ENCODE assay signal across 13 cellular contexts in the genomic region with DNA sequence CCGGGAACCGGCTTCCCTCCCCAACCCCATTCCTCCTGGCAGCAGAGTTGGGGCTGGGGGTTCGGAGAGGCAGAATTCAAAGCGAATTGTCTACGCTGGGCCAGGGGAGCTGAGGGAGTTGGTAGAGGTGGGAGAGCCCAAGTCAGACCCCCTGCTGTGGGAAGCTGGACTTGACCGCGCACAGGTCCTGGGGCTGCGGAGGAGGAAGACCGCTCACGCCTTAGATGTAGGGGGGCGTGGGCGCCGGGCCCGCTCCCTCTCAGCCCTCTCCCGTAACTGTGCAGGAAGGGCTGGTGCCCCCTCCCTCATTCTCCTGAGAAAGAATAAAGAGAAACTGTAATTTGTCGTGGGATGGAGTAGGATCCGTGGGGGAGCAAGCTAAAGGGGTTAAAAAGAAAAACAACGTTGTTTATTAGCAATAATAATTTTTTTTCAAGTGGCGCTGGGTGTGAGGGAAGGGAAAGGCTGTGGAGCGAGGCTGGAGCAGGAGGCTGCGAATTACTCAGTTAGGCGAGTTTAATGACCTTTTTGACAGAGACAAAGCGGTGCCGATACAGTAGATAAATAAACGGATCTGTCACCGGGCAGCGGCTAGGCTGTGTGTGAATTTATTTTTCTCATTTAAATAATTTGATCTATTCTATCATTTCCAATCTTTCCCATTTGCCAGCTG. TPM values are rescaled to one million over a fixed set of nuclear protein-coding genes. Genes with fewer than 3 reads are reported as not detected.
DNase-seq lines count a peak whose midpoint lies in the region; ATAC-seq and TF ChIP-seq lines count a peak whose summit lies in the region.
"Had no signal": no experiment of that assay in that cellular context is flagged by ENCODE, and none has a peak within 500 bp of the region (broad histone marks: within the 10 kb centered on the region; RNA-seq: fewer than 3 reads in every experiment).

No MANE protein-coding gene starts in this region.

- H3K27me3 ChIP-seq in sigmoid colon, result peaks cover 58 to 99% (median 62%) of the 10 kb centered on the region in 3 donors

- TF ChIP-seq CTCF in endothelial cell (IDR thresholded peaks at IDR 0.05; ENCODE audit: unreplicated experiment) (no peak), sigmoid colon (IDR thresholded peaks at IDR 0.05) (no peak), GM13977 (IDR thresholded peaks at IDR 0.05; ENCODE audit: extremely low read depth, insufficient read depth, missing control alignments) (no peak)

- no peaks in the 10 kb centered on the region for H3K9me3 ChIP-seq in sigmoid colon
- H3K9me3 ChIP-seq: colonic mucosa, thyroid gland had no signal

- TF ChIP-seq EP300 in sigmoid colon (IDR thresholded peaks at IDR 0.05), result no peak

- H3K4me1 ChIP-seq in sigmoid colon, result peaks cover 0 to 36% (median 20%) of the 10 kb centered on the region in 4 donors
- H3K4me1 ChIP-seq: colonic mucosa, parathyroid adenoma, thyroid gland had no signal

- peak overlapping the region in 3 of 4 donors; percentile 14 to 49 (median 40) for H3K27ac ChIP-seq in sigmoid colon
- H3K27ac ChIP-seq: colonic mucosa, parathyroid adenoma, thyroid gland had no signal

- in situ Hi-C loops in GM13977 (cut with MboI; ENCODE audit: low pct_unique_long_range_greater_than_20kb, low sequenced_read_pairs, unreplicated experiment), result no loop called here

- no peaks in the 10 kb centered on the region for H3K36me3 ChIP-seq in sigmoid colon
- H3K36me3 ChIP-seq: colonic mucosa, thyroid gland had no signal

- peak overlapping the region; percentile 78 for H3K4me3 Mint-ChIP-seq in endothelial cell (ENCODE audit: unreplicated experiment)

- ATAC-seq in HG02642 (IDR thresholded peaks at IDR 0.05; ENCODE audit: poor library complexity, unreplicated experiment), result no peak
- no peak for ATAC-seq in GM21723 (IDR thresholded peaks at IDR 0.05; ENCODE audit: unreplicated experiment)

- intact Hi-C loops in sigmoid colon (cut with DNase I), result no loop called here

- H3K36me3 Mint-ChIP-seq in endothelial cell (ENCODE audit: low read depth, unreplicated experiment), result peaks cover 4% of the 10 kb centered on the region

- DNase-seq in NCI-H526 (lab: John Stamatoyannopoulos, UW), result peak; percentile 48 to 67
- no peak for DNase-seq in NCI-H526 treated with DMSO at 0.1 percent for 48 hours (lab: John Stamatoyannopoulos, UW)
- peak; percentile 45 for DNase-seq in NCI-H2029 treated with DMSO at 0.1 percent for 48 hours (lab: John Stamatoyannopoulos, UW)
- DNase-seq in endothelial cell (ENCODE audit: low spot score), result no peak
- DNase-seq in sigmoid colon, result no peak
- no peak for DNase-seq in GM13977 (ENCODE audit: low spot score)
- DNase-seq: colonic mucosa, mesenchymal stem cell, thyroid gland had no signal

- peaks cover 16% of the 10 kb centered on the region for H3K4me1 Mint-ChIP-seq in endothelial cell (ENCODE audit: unreplicated experiment)

- H3K9me3 Mint-ChIP-seq in endothelial cell (ENCODE audit: unreplicated experiment), result no peaks in the 10 kb centered on the region

- TF ChIP-seq POLR2A in sigmoid colon (IDR thresholded peaks at IDR 0.05), result no peak

- 6 to 9% methylated on average over 27 of the region's 27 CpGs for WGBS in sigmoid colon, 2 donors

- no peak overlapping the region for H3K27ac Mint-ChIP-seq in endothelial cell (ENCODE audit: unreplicated experiment)

- H3K27me3 Mint-ChIP-seq in endothelial cell (ENCODE audit: unreplicated experiment), result peaks cover 25% of the 10 kb centered on the region

- H3K4me3 ChIP-seq in sigmoid colon, result peak overlapping the region in 3 of 4 donors; percentile 30 to 32 (median 32)
- H3K4me3 ChIP-seq: colonic mucosa, K562, thyroid gland had no signal

RNA-seq across cellular contexts. Expression of gene GRIK3, which starts 0.8 kb away (rescaled TPM):
- total RNA-seq in endothelial cell (ENCODE audit: unreplicated experiment), result 0.05 TPM
- 1 to 10 TPM; 2.3 to 7.1 (median 5.3) TPM for total RNA-seq in sigmoid colon
- 1 to 10 TPM in 1 of 3 donors, under 1 TPM in 1, not detected in 1; 0.60 to 1.9 TPM for polyA plus RNA-seq in sigmoid colon
- total RNA-seq: K562 had no signal
- polyA plus RNA-seq: K562 had no signal

Comparison
In these comparisons a context has a peak if more than half of its experiments do, and no peak if none do; other contexts are left out.
1. DNase-seq: peak in NCI-H526 (2 of 2) and NCI-H2029 treated with DMSO at 0.1 percent for 48 hours (single experiment); none in NCI-H526 treated with DMSO at 0.1 percent for 48 hours (single experiment), endothelial cell (single experiment), sigmoid colon (single experiment) and GM13977 (single experiment).